In the genomic region with DNA sequence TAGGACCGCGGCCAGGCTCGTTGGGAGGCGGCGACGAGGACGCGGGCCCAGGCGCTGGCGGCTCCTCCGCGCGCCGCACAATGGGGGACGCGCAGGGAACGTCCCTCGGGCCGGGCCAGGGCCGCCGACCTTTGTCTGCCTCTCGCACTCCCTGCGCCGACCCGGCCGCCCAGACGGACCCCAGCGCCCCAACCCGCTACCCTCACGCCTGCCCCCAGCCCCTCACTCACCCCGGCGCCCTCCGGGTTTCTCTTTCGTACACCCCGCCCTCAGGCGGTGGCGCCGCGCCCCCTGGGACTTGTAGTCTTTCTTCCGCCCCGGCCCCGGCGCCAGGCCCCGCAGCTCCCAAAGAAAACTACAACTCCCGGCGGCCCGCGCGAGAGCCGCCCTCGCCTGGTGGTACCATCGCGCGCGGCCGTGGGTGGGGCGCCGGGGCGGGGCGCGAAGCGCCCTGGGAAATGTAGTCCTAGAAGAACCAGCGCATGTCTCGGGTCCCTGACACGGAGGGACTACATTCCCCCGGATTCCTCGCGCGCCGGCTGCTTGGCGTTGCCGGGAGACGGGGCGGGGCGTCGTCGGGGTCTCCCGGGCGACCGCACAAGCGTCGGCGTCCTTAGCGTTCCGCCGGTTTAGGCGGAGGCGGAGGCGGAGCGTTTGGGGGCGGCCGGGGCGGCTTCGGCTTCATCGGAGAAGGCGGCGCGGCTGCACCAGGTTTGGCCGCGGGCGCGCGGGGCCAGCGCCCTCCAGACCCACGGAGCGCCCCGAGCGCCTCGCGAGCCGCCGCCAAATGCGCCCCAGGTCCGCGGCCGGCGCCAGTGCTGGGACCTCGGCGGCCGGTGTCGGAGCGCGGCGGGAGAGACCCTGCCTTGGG, we compare ENCODE assay signal across 1 cellular context.
A peak's percentile ranks its signal among the peaks of the same experiment; 100 is the strongest.
TF ChIP-seq lines count a peak whose summit lies in the region.

A gene (minus strand): TSS at position 260 of the 871 bp plus-strand sequence. CDS start 24,546 bp downstream, outside the sequence.

TF ChIP-seq in GM23338, 12 proteins besides CTCF, POLR2A, EP300 and RAD21 (continued from another document):
- TF ChIP-seq, protein P1, sequence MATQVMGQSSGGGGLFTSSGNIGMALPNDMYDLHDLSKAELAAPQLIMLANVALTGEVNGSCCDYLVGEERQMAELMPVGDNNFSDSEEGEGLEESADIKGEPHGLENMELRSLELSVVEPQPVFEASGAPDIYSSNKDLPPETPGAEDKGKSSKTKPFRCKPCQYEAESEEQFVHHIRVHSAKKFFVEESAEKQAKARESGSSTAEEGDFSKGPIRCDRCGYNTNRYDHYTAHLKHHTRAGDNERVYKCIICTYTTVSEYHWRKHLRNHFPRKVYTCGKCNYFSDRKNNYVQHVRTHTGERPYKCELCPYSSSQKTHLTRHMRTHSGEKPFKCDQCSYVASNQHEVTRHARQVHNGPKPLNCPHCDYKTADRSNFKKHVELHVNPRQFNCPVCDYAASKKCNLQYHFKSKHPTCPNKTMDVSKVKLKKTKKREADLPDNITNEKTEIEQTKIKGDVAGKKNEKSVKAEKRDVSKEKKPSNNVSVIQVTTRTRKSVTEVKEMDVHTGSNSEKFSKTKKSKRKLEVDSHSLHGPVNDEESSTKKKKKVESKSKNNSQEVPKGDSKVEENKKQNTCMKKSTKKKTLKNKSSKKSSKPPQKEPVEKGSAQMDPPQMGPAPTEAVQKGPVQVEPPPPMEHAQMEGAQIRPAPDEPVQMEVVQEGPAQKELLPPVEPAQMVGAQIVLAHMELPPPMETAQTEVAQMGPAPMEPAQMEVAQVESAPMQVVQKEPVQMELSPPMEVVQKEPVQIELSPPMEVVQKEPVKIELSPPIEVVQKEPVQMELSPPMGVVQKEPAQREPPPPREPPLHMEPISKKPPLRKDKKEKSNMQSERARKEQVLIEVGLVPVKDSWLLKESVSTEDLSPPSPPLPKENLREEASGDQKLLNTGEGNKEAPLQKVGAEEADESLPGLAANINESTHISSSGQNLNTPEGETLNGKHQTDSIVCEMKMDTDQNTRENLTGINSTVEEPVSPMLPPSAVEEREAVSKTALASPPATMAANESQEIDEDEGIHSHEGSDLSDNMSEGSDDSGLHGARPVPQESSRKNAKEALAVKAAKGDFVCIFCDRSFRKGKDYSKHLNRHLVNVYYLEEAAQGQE (IDR thresholded peaks at IDR 0.05; ENCODE audit: unreplicated experiment): no peak
- TF ChIP-seq CREB1 (CRISPR knock-in tag; IDR thresholded peaks at IDR 0.05; ENCODE audit: low read depth) (peak; percentile 81), ZNF331 (CRISPR knock-in tag; IDR thresholded peaks at IDR 0.05; ENCODE audit: low read depth) (no peak)
- TF ChIP-seq, protein P2, sequence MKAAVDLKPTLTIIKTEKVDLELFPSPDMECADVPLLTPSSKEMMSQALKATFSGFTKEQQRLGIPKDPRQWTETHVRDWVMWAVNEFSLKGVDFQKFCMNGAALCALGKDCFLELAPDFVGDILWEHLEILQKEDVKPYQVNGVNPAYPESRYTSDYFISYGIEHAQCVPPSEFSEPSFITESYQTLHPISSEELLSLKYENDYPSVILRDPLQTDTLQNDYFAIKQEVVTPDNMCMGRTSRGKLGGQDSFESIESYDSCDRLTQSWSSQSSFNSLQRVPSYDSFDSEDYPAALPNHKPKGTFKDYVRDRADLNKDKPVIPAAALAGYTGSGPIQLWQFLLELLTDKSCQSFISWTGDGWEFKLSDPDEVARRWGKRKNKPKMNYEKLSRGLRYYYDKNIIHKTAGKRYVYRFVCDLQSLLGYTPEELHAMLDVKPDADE (IDR thresholded peaks at IDR 0.05): peak; percentile 98
